35 cellular contexts compared by ENCODE assay signal in genomic region chr14:23814858-23815257, GRCh38.
"Had no signal": no experiment of that assay in that cellular context is flagged by ENCODE, and none has a peak within 500 bp of the region (broad histone marks: within the 10 kb centered on the region; RNA-seq: fewer than 3 reads in every experiment).

No MANE protein-coding gene starts in this region.

- DNase-seq: Karpas-422, Kasumi-1, KG1, MG63, MM.1S, MV-4-11, NCI-H1048, NCI-H1092, NCI-H1092 treated with DMSO at 0.1 percent for 48 hours, NCI-H1105, NCI-H1105 treated with DMSO at 0.1 percent for 48 hours, NCI-H1417, NCI-H1417 treated with DMSO at 0.1 percent for 48 hours, NCI-H1436, NCI-H1436 treated with DMSO at 0.1 percent for 48 hours, NCI-H146, NCI-H1694, NCI-H1694 treated with DMSO at 0.1 percent for 48 hours, NCI-H187, NCI-H187 treated with DMSO at 0.1 percent for 48 hours, NCI-H1930, NCI-H2029, NCI-H2029 treated with DMSO at 0.1 percent for 48 hours, NCI-H2081, NCI-H2081 treated with DMSO at 0.1 percent for 48 hours, NCI-H2107, NCI-H2171, NCI-H2171 treated with DMSO at 0.1 percent for 48 hours, NCI-H2227 treated with DMSO at 0.1 percent for 48 hours, NCI-H226, NCI-H345, NCI-H446, NCI-H446 treated with DMSO at 0.1 percent for 48 hours, NCI-H510A had no signal

- H3K27me3 ChIP-seq: MG63 had no signal

- H3K9me3 ChIP-seq: MG63 had no signal

- H3K4me2 ChIP-seq: KMS-11 had no signal

- H3K36me3 ChIP-seq: MG63 had no signal

- H3K27ac ChIP-seq: KMS-11 had no signal

- H3K4me3 ChIP-seq: MG63 had no signal

- H3K9ac ChIP-seq: KMS-11 had no signal
